In genomic region chr9:63817622-63818518, GRCh38 we compare ENCODE assay signal across 8 cellular contexts.
DNase-seq lines count a peak whose midpoint lies in the region; ATAC-seq, FAIRE-seq and TF ChIP-seq lines count a peak whose summit lies in the region.

No MANE protein-coding gene starts in this region.

- FAIRE-seq in astrocyte (lab: Jason Lieb, UNC): no peak

- H4K20me1 ChIP-seq in HCT116 (ENCODE audit: insufficient read depth): no peaks in the 10 kb centered on the region
- peaks cover 4% of the 10 kb centered on the region for H4K20me1 ChIP-seq in astrocyte (ENCODE audit: insufficient read depth, low read length)

- in situ Hi-C loops in Panc1 (cut with HindIII; ENCODE audit: low pct_unique_long_range_greater_than_20kb, low sequenced_read_pairs): no loop called here

- H3K27ac ChIP-seq in HCT116 (ENCODE audit: low read depth, low read length): no peak overlapping the region; the same call in 1 of the 2 replicates
- H3K27ac ChIP-seq in Panc1 (ENCODE audit: low read length): no peak overlapping the region
- no peak overlapping the region for H3K27ac ChIP-seq in astrocyte (ENCODE audit: low read depth, low read length)

- H3K27me3 ChIP-seq in HCT116 (ENCODE audit: insufficient read depth, low read length) (no peaks in the 10 kb centered on the region), Panc1 (ENCODE audit: control insufficient read depth, insufficient read depth, low read length) (no peaks in the 10 kb centered on the region), astrocyte (ENCODE audit: insufficient read depth, low read length) (no peaks in the 10 kb centered on the region)

- ATAC-seq in HCT116 (peak; percentile 35), Panc1 (peak; percentile 73)

- RAD21 ChIA-PET in HCT116 (lab: Charles Lee; ENCODE audit: low non-redundant PET in 1 of 2, low total read pairs in 2 of 2, uncharacterized antibody in 2 of 2, unreplicated experiment in 2 of 2): no interaction called here

- H3K9me3 Mint-ChIP-seq in astrocyte (ENCODE audit: unreplicated experiment) (peaks cover 25% of the 10 kb centered on the region), immature natural killer cell (peaks cover 23 to 46% (median 37%) of the 10 kb centered on the region in 6 donors)

- TF ChIP-seq CTCF in HCT116 (IDR thresholded peaks at IDR 0.05 in 2 of 3, conservative IDR thresholded peaks at IDR 0.05 in 1 of 3; ENCODE audit: borderline replicate concordance in 1 of 3, insufficient read depth in 1 of 3, low read depth in 2 of 3, low read length in 2 of 3) (no peak), Panc1 (IDR thresholded peaks at IDR 0.05) (no peak), astrocyte (IDR thresholded peaks at IDR 0.05; ENCODE audit: insufficient read depth, low read depth, low read length) (no peak)

- no peaks in the 10 kb centered on the region for H3K9me3 ChIP-seq in ES-I3 (ENCODE audit: control insufficient read depth, insufficient read depth, low read length)
- peaks cover 0 to under 1% of the 10 kb centered on the region in 2 experiments; a peak in 2 of 4 replicates for H3K9me3 ChIP-seq in HCT116 (ENCODE audit: control insufficient read depth in 1 of 2, insufficient read depth in 1 of 2, low read depth in 1 of 2, low read length in 2 of 2)
- H3K9me3 ChIP-seq in Panc1 (ENCODE audit: control insufficient read depth, insufficient read depth, low read depth, low read length): no peaks in the 10 kb centered on the region
- H3K9me3 ChIP-seq in astrocyte (ENCODE audit: insufficient read depth, low read depth, low read length): peaks cover 5% of the 10 kb centered on the region

- TF ChIP-seq RAD21 in HCT116 (IDR thresholded peaks at IDR 0.05; ENCODE audit: low read depth): no peak

- POLR2A ChIA-PET in HCT116 (lab: Charles Lee): interaction anchor here (1.1 kb wide), 1 partner anchor 1015 kb away, joined by 3 read pairs; no protein-coding TSS in a partner anchor
- POLR2A ChIA-PET in Panc1 (lab: Charles Lee): no interaction called here

- H3K27me3 Mint-ChIP-seq in astrocyte (ENCODE audit: low read depth, unreplicated experiment): peaks cover 20% of the 10 kb centered on the region
- H3K27me3 Mint-ChIP-seq in immature natural killer cell (ENCODE audit: low read depth in 3 of 3): peaks cover 14 to 16% (median 15%) of the 10 kb centered on the region in 3 donors

- H3K79me2 ChIP-seq in HCT116 (ENCODE audit: insufficient read depth, low read length): no peaks in the 10 kb centered on the region
- H3K79me2 ChIP-seq in astrocyte (ENCODE audit: insufficient read depth, low read length): peaks cover 13% of the 10 kb centered on the region

- H3K4me2 ChIP-seq in HCT116 (ENCODE audit: low read length): no peak overlapping the region
- H3K4me2 ChIP-seq in astrocyte (ENCODE audit: low read length): peak overlapping the region; percentile 95

- no TSS peak for BruUV-seq in HCT116 (replicated peaks; lab: Mats Ljungman, UMichigan)
- no TSS peak for BruUV-seq in Panc1 (replicated peaks; lab: Mats Ljungman, UMichigan)

- H2AFZ ChIP-seq in HCT116 (ENCODE audit: low read depth, low read length, poor library complexity, severe bottlenecking): no peak overlapping the region
- peak overlapping the region; percentile 92 for H2AFZ ChIP-seq in astrocyte (ENCODE audit: low read depth, low read length)

- H3K36me3 ChIP-seq in ES-I3 (ENCODE audit: insufficient read depth, low read length) (no peaks in the 10 kb centered on the region), HCT116 (ENCODE audit: control insufficient read depth in 1 of 2, insufficient read depth in 2 of 2, low read length in 2 of 2) (no peaks in the 10 kb centered on the region), Panc1 (ENCODE audit: control insufficient read depth, insufficient read depth, low read length) (no peaks in the 10 kb centered on the region), astrocyte (ENCODE audit: insufficient read depth, low read length) (no peaks in the 10 kb centered on the region)

- H3K4me3 ChIP-seq in HCT116 (replicated peaks in 1 of 2; ENCODE audit: low read depth in 1 of 2, low read length in 2 of 2) (no peak overlapping the region), Panc1 (ENCODE audit: low read depth in 2 of 2, low read length in 2 of 2) (peak overlapping the region in 1 of 2 experiments; percentile 24; a peak in 1 of 4 replicates), astrocyte (ENCODE audit: insufficient read depth, low read depth, low read length) (peak overlapping the region; percentile 62)

- DNase-seq in HCT116 (ENCODE audit: low read depth, low spot score) (no peak), Panc1 (ENCODE audit: low read depth, low spot score) (no peak), astrocyte (ENCODE audit: low read depth) (peak; percentile 9), immature natural killer cell (peak; percentile 35 to 53 (median 41)), NCI-H345 treated with DMSO at 0.1 percent for 48 hours (lab: John Stamatoyannopoulos, UW; ENCODE audit: unreplicated experiment) (no peak), NCI-H1930 (lab: John Stamatoyannopoulos, UW) (no peak)
- DNase-seq in stimulated activated CD4-positive, alpha-beta T cell treated with anti-CD3 and anti-CD28 coated beads, Interleukin-15, amount 100 ng/mL, for 24 hours: peak; percentile 72

- intact Hi-C loops in HCT116 (cut with micrococcal nuclease): no loop called here
- intact Hi-C loops in Panc1 (cut with micrococcal nuclease; ENCODE audit: unreplicated experiment): no loop called here

- H3K9ac ChIP-seq in ES-I3 (ENCODE audit: low read depth, low read length) (peak overlapping the region; percentile 54; the same call in 1 of the 2 replicates), HCT116 (ENCODE audit: low read length) (no peak overlapping the region), astrocyte (ENCODE audit: low read length) (peak overlapping the region; percentile 77)

- H3K27ac Mint-ChIP-seq in astrocyte (ENCODE audit: unreplicated experiment) (peak overlapping the region; percentile 8), immature natural killer cell (peak overlapping the region in 3 of 6 donors; percentile 6 to 70 (median 46))

- H3K9me2 ChIP-seq in HCT116 (ENCODE audit: insufficient read depth): no peaks in the 10 kb centered on the region

- H3K4me1 ChIP-seq in ES-I3 (ENCODE audit: insufficient read depth, low read length) (no peaks in the 10 kb centered on the region; the same call in 1 of the 2 replicates), HCT116 (ENCODE audit: control insufficient read depth in 1 of 2, insufficient read depth in 2 of 2, low read length in 2 of 2) (no peaks in the 10 kb centered on the region), Panc1 (ENCODE audit: control insufficient read depth, insufficient read depth, low read length) (no peaks in the 10 kb centered on the region), astrocyte (ENCODE audit: insufficient read depth, low read length) (peaks cover 4% of the 10 kb centered on the region)

- no peak for TF ChIP-seq POLR2A in HCT116 (IDR thresholded peaks at IDR 0.05; ENCODE audit: borderline replicate concordance, extremely low read depth, insufficient read depth, insufficient read length)

- H3K36me3 Mint-ChIP-seq in astrocyte (ENCODE audit: low read depth, unreplicated experiment): peaks cover 2% of the 10 kb centered on the region
- H3K36me3 Mint-ChIP-seq in immature natural killer cell: peaks cover 0 to 4% (median 3%) of the 10 kb centered on the region in 3 donors

- H3K4me3 Mint-ChIP-seq in astrocyte (ENCODE audit: unreplicated experiment) (peak overlapping the region; percentile 74), immature natural killer cell (peak overlapping the region; percentile 69 to 76 (median 73))

- peaks cover 4% of the 10 kb centered on the region for H3K4me1 Mint-ChIP-seq in astrocyte (ENCODE audit: low read depth, unreplicated experiment)
- peaks cover 19 to 21% of the 10 kb centered on the region in 2 donors for H3K4me1 Mint-ChIP-seq in immature natural killer cell

- CTCF ChIA-PET in HCT116 (lab: Charles Lee) (no interaction called here), Panc1 (lab: Charles Lee) (no interaction called here)

TF ChIP-seq in HCT116, 20 proteins besides CTCF, POLR2A, EP300 and RAD21:
- TF ChIP-seq CBX3 (IDR thresholded peaks at IDR 0.05; ENCODE audit: low read depth) (no peak), MAX (IDR thresholded peaks at IDR 0.05) (no peak), TCF7L2 (IDR thresholded peaks at IDR 0.05; ENCODE audit: borderline replicate concordance, extremely low read depth, insufficient read depth, insufficient read length) (no peak), SRF (IDR thresholded peaks at IDR 0.05; ENCODE audit: low read depth) (no peak)

Comparison
In these comparisons a context has a peak if more than half of its experiments do, and no peak if none do; other contexts are left out.
1. DNase-seq: peak in astrocyte (single experiment), immature natural killer cell (3 of 3) and stimulated activated CD4-positive, alpha-beta T cell treated with anti-CD3 and anti-CD28 coated beads, Interleukin-15, amount 100 ng/mL, for 24 hours (single experiment); none in HCT116 (single experiment), Panc1 (single experiment), NCI-H345 treated with DMSO at 0.1 percent for 48 hours (single experiment) and NCI-H1930 (0 of 2).